1 cellular context compared by ENCODE assay signal in genomic region chr4:113784497-113785254, GRCh38.
A peak's percentile ranks its signal among the peaks of the same experiment; 100 is the strongest.
TF ChIP-seq lines count a peak whose summit lies in the region.

No MANE protein-coding gene starts in this region.

TF ChIP-seq in HepG2, 621 proteins besides CTCF, POLR2A, EP300 and RAD21 (continued from another document and continues in another):
- TF ChIP-seq ZNF503 (CRISPR knock-in tag; IDR thresholded peaks at IDR 0.05): no peak
- 0 out of 2 replicates have a peak, but pooled peaks have one; percentile 45 for TF ChIP-seq FOXJ3 (CRISPR knock-in tag; IDR thresholded peaks at IDR 0.05; ENCODE audit: borderline replicate concordance)
- peak; percentile 85 for TF ChIP-seq PAXIP1 (CRISPR knock-in tag; conservative IDR thresholded peaks at IDR 0.05)
- peak; percentile 66 for TF ChIP-seq ELF1 (CRISPR knock-in tag; IDR thresholded peaks at IDR 0.05)
- no peak for TF ChIP-seq MEF2D (CRISPR knock-in tag; IDR thresholded peaks at IDR 0.05)
- TF ChIP-seq ATF6 (CRISPR knock-in tag; conservative IDR thresholded peaks at IDR 0.05): no peak
- peak; percentile 67; the same call in 1 of the 2 replicates for TF ChIP-seq ZKSCAN8 (CRISPR knock-in tag; IDR thresholded peaks at IDR 0.05; ENCODE audit: borderline replicate concordance)
- TF ChIP-seq SNAPC5 (CRISPR knock-in tag; IDR thresholded peaks at IDR 0.05; ENCODE audit: borderline replicate concordance): no peak
- TF ChIP-seq NFE2L1 (CRISPR knock-in tag; IDR thresholded peaks at IDR 0.05; ENCODE audit: borderline replicate concordance): no peak
- no peak for TF ChIP-seq AHR (CRISPR knock-in tag; IDR thresholded peaks at IDR 0.05)
- no peak for TF ChIP-seq ZXDC (CRISPR knock-in tag; IDR thresholded peaks at IDR 0.05)
- TF ChIP-seq ZNF777 (CRISPR knock-in tag; IDR thresholded peaks at IDR 0.05): no peak
- TF ChIP-seq NONO (IDR thresholded peaks at IDR 0.05): no peak
- TF ChIP-seq NONO (CRISPR knock-in tag; conservative IDR thresholded peaks at IDR 0.05): no peak
- no peak; the same call in 1 of the 2 replicates for TF ChIP-seq ATF1 (CRISPR knock-in tag; IDR thresholded peaks at IDR 0.05)
- TF ChIP-seq PHF21A (CRISPR knock-in tag; IDR thresholded peaks at IDR 0.05): no peak
- peak; percentile 39 for TF ChIP-seq TEAD3 (CRISPR knock-in tag; optimal IDR thresholded peaks at IDR 0.05; ENCODE audit: borderline replicate concordance)
- no peak for TF ChIP-seq RFX1 (IDR thresholded peaks at IDR 0.05)
- TF ChIP-seq ZMAT5 (CRISPR knock-in tag; IDR thresholded peaks at IDR 0.05; ENCODE audit: borderline replicate concordance, low read depth): no peak
- no peak for TF ChIP-seq TEAD2 (CRISPR knock-in tag; IDR thresholded peaks at IDR 0.05)
- no peak for TF ChIP-seq ZNF367 (CRISPR knock-in tag; IDR thresholded peaks at IDR 0.05; ENCODE audit: borderline replicate concordance)
- peak; percentile 91 for TF ChIP-seq ZNF646 (CRISPR knock-in tag; IDR thresholded peaks at IDR 0.05)
- TF ChIP-seq SAP130 (CRISPR knock-in tag; IDR thresholded peaks at IDR 0.05; ENCODE audit: low read depth): peak; percentile 60
- TF ChIP-seq FOXP1 (IDR thresholded peaks at IDR 0.05): no peak
- peak; percentile 63; the same call in 1 of the 2 replicates for TF ChIP-seq FOXP1 (CRISPR knock-in tag; IDR thresholded peaks at IDR 0.05)
- no peak; the same call in 1 of the 2 replicates for TF ChIP-seq JUNB (CRISPR knock-in tag; IDR thresholded peaks at IDR 0.05; ENCODE audit: borderline replicate concordance)
- TF ChIP-seq POLR2AphosphoS2 (IDR thresholded peaks at IDR 0.05; ENCODE audit: low read depth, low read length): no peak
- TF ChIP-seq RFXAP (CRISPR knock-in tag; IDR thresholded peaks at IDR 0.05; ENCODE audit: borderline replicate concordance): no peak
- no peak for TF ChIP-seq ZNF263 (CRISPR knock-in tag; IDR thresholded peaks at IDR 0.05)
- TF ChIP-seq RERE (CRISPR knock-in tag; IDR thresholded peaks at IDR 0.05; ENCODE audit: low read depth): no peak
- no peak for TF ChIP-seq CCDC6 (CRISPR knock-in tag; IDR thresholded peaks at IDR 0.05)
- no peak for TF ChIP-seq ZNF670 (CRISPR knock-in tag; IDR thresholded peaks at IDR 0.05; ENCODE audit: borderline replicate concordance)
- TF ChIP-seq KDM3A (CRISPR knock-in tag; IDR thresholded peaks at IDR 0.05; ENCODE audit: low read depth): 0 out of 2 replicates have a peak, but pooled peaks have one; percentile 26
- no peak for TF ChIP-seq XBP1 (CRISPR knock-in tag; IDR thresholded peaks at IDR 0.05)
- no peak for TF ChIP-seq NBN (conservative IDR thresholded peaks at IDR 0.05)
- TF ChIP-seq ZNF337 (CRISPR knock-in tag; IDR thresholded peaks at IDR 0.05; ENCODE audit: borderline replicate concordance, low read depth): no peak
- TF ChIP-seq ZNF496 (CRISPR knock-in tag; IDR thresholded peaks at IDR 0.05; ENCODE audit: insufficient replicate concordance): no peak
- no peak for TF ChIP-seq ZFP41 (CRISPR knock-in tag; IDR thresholded peaks at IDR 0.05; ENCODE audit: borderline replicate concordance)
- TF ChIP-seq ZNF678 (CRISPR knock-in tag; IDR thresholded peaks at IDR 0.05): no peak
